12 cellular contexts compared by ENCODE assay signal in genomic region chr11:130908770-130909625, GRCh38. TPM values are rescaled to one million over a fixed set of nuclear protein-coding genes. Genes with fewer than 3 reads are reported as not detected.
A peak's percentile ranks its signal among the peaks of the same experiment; 100 is the strongest.
DNase-seq lines count a peak whose midpoint lies in the region; ATAC-seq and TF ChIP-seq lines count a peak whose summit lies in the region.
"Had no signal": no experiment of that assay in that cellular context is flagged by ENCODE, and none has a peak within 500 bp of the region (broad histone marks: within the 10 kb centered on the region; RNA-seq: fewer than 3 reads in every experiment).

No MANE protein-coding gene starts in this region.

- no peaks in the 10 kb centered on the region; the same call in 1 of the 2 replicates for H3K9me3 ChIP-seq in AG04450 (ENCODE audit: control insufficient read depth, insufficient read depth, low read length)

- CTCF ChIA-PET in AG04450 (lab: Charles Lee) = interaction anchor here (0.9 to 7.0 kb wide), 4 partner anchors 10 to 477 kb away, joined by 3 to 46 read pairs (median 4); no protein-coding TSS in a partner anchor

- H3K4me3 ChIP-seq in AG04450 (ENCODE audit: low read depth, low read length) (no peak overlapping the region), dorsolateral prefrontal cortex (no peak overlapping the region)

- H3K27me3 ChIP-seq in AG04450 (ENCODE audit: control insufficient read depth, insufficient read depth, low read length) (no peaks in the 10 kb centered on the region), dorsolateral prefrontal cortex (no peaks in the 10 kb centered on the region)

- H3K27ac ChIP-seq in AG04450 (ENCODE audit: low read depth, low read length) (peak overlapping the region; percentile 88), dorsolateral prefrontal cortex (no peak overlapping the region)

- TF ChIP-seq CTCF in AG04450 (IDR thresholded peaks at IDR 0.05; ENCODE audit: low read depth, low read length) = no peak
- no peak for TF ChIP-seq CTCF in dorsolateral prefrontal cortex (IDR thresholded peaks at IDR 0.05 in 54 of 56, conservative IDR thresholded peaks at IDR 0.05 in 2 of 56; ENCODE audit: low read depth in 1 of 56, partially characterized antibody in 56 of 56)

- POLR2A ChIA-PET in AG04450 (lab: Yijun Ruan, JAX) = interaction anchor here (0.6 to 1.1 kb wide), 4 partner anchors 10 to 838 kb away, joined by 3 to 9 read pairs (median 4); no protein-coding TSS in a partner anchor

- intact Hi-C loops in dorsolateral prefrontal cortex (cut with DNase I) = no loop called here

- DNase-seq in AG04450 (ENCODE audit: low read depth, low spot score) (peak; percentile 65), NCI-H226 (peak; percentile 78), dedifferentiated amniotic fluid mesenchymal stem cell (ENCODE audit: extremely low spot score) (peak; percentile 73), lung microvascular endothelial cell (ENCODE audit: low read depth in 2 of 2) (peak; percentile 50 to 82), dorsolateral prefrontal cortex (no peak)
- DNase-seq in activated effector memory CD4-positive, alpha-beta T cell treated with Interleukin-2 at 50 U/mL for 16 hours = no peak
- DNase-seq: caudate nucleus; NCI-H774; nephron progenitor cell; stimulated activated naive CD4-positive, alpha-beta T cell had no signal

- ATAC-seq in GM21737 (IDR thresholded peaks at IDR 0.05; ENCODE audit: unreplicated experiment) = no peak
- no peak for ATAC-seq in activated CD4-positive, CD25-positive, alpha-beta regulatory T cell treated with anti-CD3 and anti-CD28 coated beads, Interleukin-2, amount 50 U/mL, for 24 hours

RNA-seq across cellular contexts. Expression of gene SNX19, which starts 7.3 kb away (rescaled TPM):
- polyA plus RNA-seq in AG04450 (2011; rRNA removed) = 64.9 and 78.8 TPM in 2 replicates
- 178 and 235 TPM in 2 replicates for polyA minus RNA-seq in AG04450 (2011; rRNA and poly(A)+ RNA removed)
- total RNA-seq in lung microvascular endothelial cell (28.5 and 48.8 TPM in 2 replicates), dorsolateral prefrontal cortex (100 to 1,000 TPM in 41 of 120 experiments, 10 to 100 TPM in 79; 61.4 to 132 (median 93.3) TPM)

Comparison
In these comparisons a context has a peak if more than half of its experiments do, and no peak if none do; other contexts are left out.
1. DNase-seq: peak in AG04450 (single experiment), NCI-H226 (single experiment), dedifferentiated amniotic fluid mesenchymal stem cell (single experiment) and lung microvascular endothelial cell (2 of 2); none in dorsolateral prefrontal cortex (0 of 10) and activated effector memory CD4-positive, alpha-beta T cell treated with Interleukin-2 at 50 U/mL for 16 hours (single experiment).